Comparison of ENCODE assay signal across 14 cellular contexts in genomic region chr21:32806810-32807386, GRCh38. TPM values are rescaled to one million over a fixed set of nuclear protein-coding genes. Genes with fewer than 3 reads are reported as not detected.
DNase-seq lines count a peak whose midpoint lies in the region; ATAC-seq and TF ChIP-seq lines count a peak whose summit lies in the region.
"Had no signal": no experiment of that assay in that cellular context is flagged by ENCODE, and none has a peak within 500 bp of the region (broad histone marks: within the 10 kb centered on the region; RNA-seq: fewer than 3 reads in every experiment).

No MANE protein-coding gene starts in this region.

- no peak overlapping the region for H3K4me3 Mint-ChIP-seq in mesothelial cell of epicardium
- H3K4me3 Mint-ChIP-seq: T-helper 1 cell treated with Interleukin-12 subunit alpha and Interleukin-12 subunit beta and Interleukin-4 antibody, amounts not matched to agents 30 μg/mL and 1 μg/mL, for 36 hours had no signal

- no peak overlapping the region for H3K27ac Mint-ChIP-seq in mesothelial cell of epicardium
- H3K27ac Mint-ChIP-seq: T-helper 1 cell treated with Interleukin-12 subunit alpha and Interleukin-12 subunit beta and Interleukin-4 antibody, amounts not matched to agents 30 μg/mL and 1 μg/mL, for 36 hours had no signal

- peaks cover 10% of the 10 kb centered on the region for H3K4me1 Mint-ChIP-seq in mesothelial cell of epicardium

- no peak for TF ChIP-seq CTCF in choroid plexus epithelial cell (conservative IDR thresholded peaks at IDR 0.05; ENCODE audit: low read depth, low read length)
- TF ChIP-seq CTCF in mesothelial cell of epicardium (IDR thresholded peaks at IDR 0.05; ENCODE audit: unreplicated experiment), result no peak

- no peak overlapping the region for H3K4me3 ChIP-seq in choroid plexus epithelial cell (ENCODE audit: low read depth, low read length)

- no peaks in the 10 kb centered on the region for H3K36me3 Mint-ChIP-seq in mesothelial cell of epicardium

- DNase-seq in activated CD4-positive, CD25-positive, alpha-beta regulatory T cell treated with anti-CD3 and anti-CD28 coated beads, Interleukin-2, amount 50 U/mL, for 72 hours, result no peak
- DNase-seq in MV-4-11 (lab: John Stamatoyannopoulos, UW) (peak; percentile 37), choroid plexus epithelial cell (ENCODE audit: low read depth) (peak; percentile 29), mesothelial cell of epicardium (ENCODE audit: low spot score in 2 of 2, unreplicated experiment in 2 of 2) (no peak)
- peak; percentile 25 for DNase-seq in stimulated activated CD4-positive, alpha-beta T cell treated with anti-CD3 and anti-CD28 coated beads, Interleukin-4, amount 100 ng/mL, for 1 hour
- DNase-seq: 8988T, GDM1, head of caudate nucleus, NCI-H187 treated with DMSO at 0.1 percent for 48 hours, NCI-H774 had no signal

- peak; percentile 86 to 87 for ATAC-seq in activated CD4-positive, CD25-positive, alpha-beta regulatory T cell treated with anti-CD3 and anti-CD28 coated beads, Interleukin-2, amount 50 U/mL, for 24 hours
- no peak for ATAC-seq in GM21390 (IDR thresholded peaks at IDR 0.05; ENCODE audit: unreplicated experiment)
- ATAC-seq in HG02798 (IDR thresholded peaks at IDR 0.05; ENCODE audit: poor library complexity, unreplicated experiment), result no peak

- H3K27me3 Mint-ChIP-seq in mesothelial cell of epicardium (ENCODE audit: low read depth), result peaks cover 3% of the 10 kb centered on the region

- H3K9me3 Mint-ChIP-seq in mesothelial cell of epicardium, result no peaks in the 10 kb centered on the region
- H3K9me3 Mint-ChIP-seq: T-helper 1 cell treated with Interleukin-12 subunit alpha and Interleukin-12 subunit beta and Interleukin-4 antibody, amounts not matched to agents 30 μg/mL and 1 μg/mL, for 36 hours had no signal

RNA-seq across cellular contexts. Expression of gene PAXBP1, which starts 35.3 kb away (rescaled TPM):
- 88.0 to 94.2 TPM (median 90.9 TPM) in 3 replicates for total RNA-seq in mesothelial cell of epicardium

Comparison
In these comparisons a context has a peak if more than half of its experiments do, and no peak if none do; other contexts are left out.
1. ATAC-seq: peak in activated CD4-positive, CD25-positive, alpha-beta regulatory T cell treated with anti-CD3 and anti-CD28 coated beads, Interleukin-2, amount 50 U/mL, for 24 hours (2 of 2); none in GM21390 (single experiment) and HG02798 (single experiment).
2. DNase-seq: peak in MV-4-11 (single experiment), choroid plexus epithelial cell (single experiment) and stimulated activated CD4-positive, alpha-beta T cell treated with anti-CD3 and anti-CD28 coated beads, Interleukin-4, amount 100 ng/mL, for 1 hour (single experiment); none in activated CD4-positive, CD25-positive, alpha-beta regulatory T cell treated with anti-CD3 and anti-CD28 coated beads, Interleukin-2, amount 50 U/mL, for 72 hours (single experiment) and mesothelial cell of epicardium (0 of 2).